In genomic region chr14:51095854-51096823, GRCh38 we compare ENCODE assay signal across 8 cellular contexts. TPM values are rescaled to one million over a fixed set of nuclear protein-coding genes. Genes with fewer than 3 reads are reported as not detected.
A peak's percentile ranks its signal among the peaks of the same experiment; 100 is the strongest.
DNase-seq lines count a peak whose midpoint lies in the region; ATAC-seq, FAIRE-seq and TF ChIP-seq lines count a peak whose summit lies in the region.

No MANE protein-coding gene starts in this region.

- H3K27me3 ChIP-seq in GM12878 (replicated peaks in 1 of 2; ENCODE audit: control insufficient read depth in 2 of 2, insufficient read depth in 2 of 2, low read length in 1 of 2) (peaks cover 16 to 20% of the 10 kb centered on the region in 2 experiments), skeletal muscle tissue (ENCODE audit: control insufficient read depth in 3 of 3, insufficient read depth in 3 of 3, low read length in 3 of 3) (peaks cover 19 to 22% (median 21%) of the 10 kb centered on the region in 3 donors)

- no peak overlapping the region for H3K27ac Mint-ChIP-seq in T-helper 1 cell treated with Interleukin-12 subunit alpha and Interleukin-12 subunit beta and Interleukin-4 antibody, amounts not matched to agents 30 μg/mL and 1 μg/mL, for 36 hours
- H3K27ac Mint-ChIP-seq in immature natural killer cell, result peak overlapping the region in 2 of 6 donors; percentile 46 to 49

- FAIRE-seq in GM12878 (lab: Jason Lieb, UNC), result no peak

- H4K20me1 ChIP-seq in GM12878 (ENCODE audit: control insufficient read depth, insufficient read depth), result no peaks in the 10 kb centered on the region

- TF ChIP-seq POLR2A in GM12878 (IDR thresholded peaks at IDR 0.05; ENCODE audit: low read depth, low read length), result no peak

- H3K4me3 Mint-ChIP-seq in T-helper 1 cell treated with Interleukin-12 subunit alpha and Interleukin-12 subunit beta and Interleukin-4 antibody, amounts not matched to agents 30 μg/mL and 1 μg/mL, for 36 hours, result peak overlapping the region; percentile 90
- peak overlapping the region; percentile 88 to 92 (median 91) for H3K4me3 Mint-ChIP-seq in immature natural killer cell

- WGBS in GM12878 (ENCODE audit: insufficient coverage, insufficient replicate concordance, low lambda C conversion rate, missing lambda C conversion rate), result 32% methylated on average over 19 of the region's 19 CpGs

- CTCF ChIA-PET in GM12878 (lab: Yijun Ruan, JAX), result no interaction called here

- H3K36me3 ChIP-seq in GM12878 (ENCODE audit: control insufficient read depth in 2 of 2, insufficient read depth in 2 of 2, low read length in 1 of 2) (no peaks in the 10 kb centered on the region), skeletal muscle tissue (ENCODE audit: control insufficient read depth in 3 of 3, insufficient read depth in 3 of 3, low read length in 3 of 3) (no peaks in the 10 kb centered on the region)

- H3K9me3 ChIP-seq in GM12878 (replicated peaks; ENCODE audit: control insufficient read depth, insufficient read depth, low read length), result no peaks in the 10 kb centered on the region
- H3K9me3 ChIP-seq in skeletal muscle tissue (ENCODE audit: control insufficient read depth in 3 of 3, low read length in 3 of 3), result no peaks in the 10 kb centered on the region

- intact Hi-C loops in GM12878 (cut with micrococcal nuclease; ENCODE audit: unreplicated experiment), result no loop called here

- SMC1A ChIA-PET in GM12878 (lab: Charles Lee; ENCODE audit: uncharacterized antibody, unreplicated experiment), result no interaction called here

- H3K27ac ChIP-seq in GM12878 (ENCODE audit: control insufficient read depth, insufficient read depth), result no peak overlapping the region
- H3K27ac ChIP-seq in skeletal muscle tissue (ENCODE audit: low read depth, low read length), result peak overlapping the region; percentile 23

- no peaks in the 10 kb centered on the region for H3K36me3 Mint-ChIP-seq in T-helper 1 cell treated with Interleukin-12 subunit alpha and Interleukin-12 subunit beta and Interleukin-4 antibody, amounts not matched to agents 30 μg/mL and 1 μg/mL, for 36 hours (ENCODE audit: low read depth)
- H3K36me3 Mint-ChIP-seq in immature natural killer cell, result no peaks in the 10 kb centered on the region

- no peak for TF ChIP-seq EP300 in GM12878 (IDR thresholded peaks at IDR 0.05; ENCODE audit: borderline replicate concordance in 1 of 2, control insufficient read depth in 1 of 2, low read depth in 2 of 2, low read length in 2 of 2)

- H3K4me1 Mint-ChIP-seq in T-helper 1 cell treated with Interleukin-12 subunit alpha and Interleukin-12 subunit beta and Interleukin-4 antibody, amounts not matched to agents 30 μg/mL and 1 μg/mL, for 36 hours (ENCODE audit: low read depth), result peaks cover 16% of the 10 kb centered on the region
- H3K4me1 Mint-ChIP-seq in immature natural killer cell, result peaks cover 20 to 22% of the 10 kb centered on the region in 2 donors

- peak overlapping the region; percentile 99 for H3K4me2 ChIP-seq in GM12878 (ENCODE audit: control insufficient read depth, insufficient read depth)

- no peak for TF ChIP-seq RAD21 in GM12878 (IDR thresholded peaks at IDR 0.05; ENCODE audit: insufficient read depth, low read depth, low read length)

- peak overlapping the region; percentile 67 for H3K4me3 ChIP-seq in GM12878
- H3K4me3 ChIP-seq in skeletal muscle tissue (ENCODE audit: low read length in 3 of 3), result peak overlapping the region; percentile 74 to 75 (median 75)

- no peak for DNase-seq in T-helper 1 cell
- peak; percentile 92 for DNase-seq in NCI-H69 (lab: John Stamatoyannopoulos, UW)
- DNase-seq in GM12878 (ENCODE audit: low read depth, low spot score), result no peak
- DNase-seq in immature natural killer cell, result no peak

- H3K9me3 Mint-ChIP-seq in T-helper 1 cell treated with Interleukin-12 subunit alpha and Interleukin-12 subunit beta and Interleukin-4 antibody, amounts not matched to agents 30 μg/mL and 1 μg/mL, for 36 hours, result no peaks in the 10 kb centered on the region
- no peaks in the 10 kb centered on the region for H3K9me3 Mint-ChIP-seq in immature natural killer cell

- RAD21 ChIA-PET in GM12878 (lab: Charles Lee; ENCODE audit: unreplicated experiment), result no interaction called here

- H3K4me1 ChIP-seq in GM12878 (ENCODE audit: control insufficient read depth, insufficient read depth, low read length) (peaks cover 16% of the 10 kb centered on the region), skeletal muscle tissue (ENCODE audit: control insufficient read depth in 3 of 3, insufficient read depth in 3 of 3, low read length in 3 of 3) (peaks cover 22 to 26% (median 23%) of the 10 kb centered on the region in 3 donors)

- no TSS peak for BruUV-seq in GM12878 (replicated peaks; lab: Mats Ljungman, UMichigan)

- ATAC-seq in GM12878, result no peak; the same call in 2 of the 3 replicates
- ATAC-seq in HG02642 (IDR thresholded peaks at IDR 0.05; ENCODE audit: poor library complexity, unreplicated experiment), result no peak
- ATAC-seq in HG03520 (IDR thresholded peaks at IDR 0.05; ENCODE audit: unreplicated experiment), result no peak

- POLR2A ChIA-PET in GM12878 (lab: Charles Lee), result no interaction called here

- peak overlapping the region; percentile 93 for H2AFZ ChIP-seq in GM12878 (ENCODE audit: control insufficient read depth, low read depth, low read length)

- TF ChIP-seq CTCF in GM12878 (IDR thresholded peaks at IDR 0.05 in 2 of 3, conservative IDR thresholded peaks at IDR 0.05 in 1 of 3; ENCODE audit: control insufficient read depth in 2 of 3, extremely low read depth in 1 of 3, insufficient read depth in 1 of 3, low read depth in 3 of 3, low read length in 3 of 3), result no peak

- peaks cover 75% of the 10 kb centered on the region for H3K27me3 Mint-ChIP-seq in T-helper 1 cell treated with Interleukin-12 subunit alpha and Interleukin-12 subunit beta and Interleukin-4 antibody, amounts not matched to agents 30 μg/mL and 1 μg/mL, for 36 hours (ENCODE audit: low read depth)
- H3K27me3 Mint-ChIP-seq in immature natural killer cell (ENCODE audit: low read depth in 3 of 3), result peaks cover 4 to 28% (median 27%) of the 10 kb centered on the region in 3 donors

- in situ Hi-C loops in GM12878 (cut with MboI), result no loop called here

- peak overlapping the region; percentile 34 for H3K9ac ChIP-seq in GM12878 (ENCODE audit: control insufficient read depth, insufficient read depth, low read length)
- H3K9ac ChIP-seq in skeletal muscle tissue (ENCODE audit: low read depth in 1 of 3, low read length in 3 of 3), result peak overlapping the region; percentile 61 to 76 (median 69)

- H3K79me2 ChIP-seq in GM12878 (ENCODE audit: control insufficient read depth, insufficient read depth, low read length), result no peaks in the 10 kb centered on the region

TF ChIP-seq in GM12878, 131 proteins besides CTCF, POLR2A, EP300 and RAD21 (continues in another document):
- TF ChIP-seq ETV6 (conservative IDR thresholded peaks at IDR 0.05 in 1 of 2, IDR thresholded peaks at IDR 0.05 in 1 of 2; ENCODE audit: borderline replicate concordance in 1 of 2, low read depth in 1 of 2), result no peak
- no peak for TF ChIP-seq SUPT20H (IDR thresholded peaks at IDR 0.05; ENCODE audit: borderline replicate concordance, control insufficient read depth, low read depth, low read length)
- TF ChIP-seq KLF5 (IDR thresholded peaks at IDR 0.05; ENCODE audit: partially characterized antibody), result no peak
- no peak for TF ChIP-seq YY1 (IDR thresholded peaks at IDR 0.05; ENCODE audit: low read depth, low read length)
- TF ChIP-seq TAF1 (IDR thresholded peaks at IDR 0.05; ENCODE audit: borderline replicate concordance, low read depth, low read length), result no peak
- TF ChIP-seq SIX5 (IDR thresholded peaks at IDR 0.05; ENCODE audit: low read depth, low read length, severe bottlenecking), result no peak
- TF ChIP-seq MTA2 (IDR thresholded peaks at IDR 0.05; ENCODE audit: low read depth), result no peak
- TF ChIP-seq JUNB (IDR thresholded peaks at IDR 0.05), result no peak
- no peak for TF ChIP-seq IKZF1 (conservative IDR thresholded peaks at IDR 0.05)
- no peak for TF ChIP-seq RELA (IDR thresholded peaks at IDR 0.05; ENCODE audit: borderline replicate concordance, partially characterized antibody)
- no peak for TF ChIP-seq NRF1 (conservative IDR thresholded peaks at IDR 0.05; ENCODE audit: low read depth, low read length)
- TF ChIP-seq MEF2A (IDR thresholded peaks at IDR 0.05; ENCODE audit: insufficient read depth, low read depth, low read length), result no peak
- TF ChIP-seq ZNF207 (IDR thresholded peaks at IDR 0.05; ENCODE audit: borderline replicate concordance), result no peak
- TF ChIP-seq MEF2B (IDR thresholded peaks at IDR 0.05; ENCODE audit: partially characterized antibody, poor library complexity, severe bottlenecking), result no peak
- no peak for TF ChIP-seq USF2 (IDR thresholded peaks at IDR 0.05; ENCODE audit: borderline replicate concordance, low read depth, low read length)

RNA-seq across cellular contexts. Expression of gene TRIM9, which starts 1.2 kb away (rescaled TPM):
- total RNA-seq in GM12878 (2013; cell fraction: nucleolus; rRNA removed), result 1.2 and 2.0 TPM in 2 replicates
- total RNA-seq in GM12878 (2014; rRNA removed) (0.11 and 0.22 TPM in 2 replicates), GM12878 (2014; rRNA removed; fragmentation: Illumina TruSeq; extraction: Trizol) (0.09 TPM in 2 replicates), GM12878 (2021) (0.18 and 0.19 TPM in 2 replicates), skeletal muscle tissue (1.0 TPM)
- 0.04 TPM for polyA plus RNA-seq in GM12878 (2011; ENCODE audit: low read depth)
- polyA plus RNA-seq in GM12878 (2011; rRNA removed) (0.12 and 0.26 TPM in 2 replicates), GM12878 (2014; fragmentation: Illumina TruSeq; extraction: Trizol) (0.03 and 0.10 TPM in 2 replicates), GM12878 (2014; fragmentation: Nextera tagmentation; extraction: Ambion mirVana) (under 1 TPM in 1 of 2 experiments, not detected in 1; 0.04 TPM), GM12878 (2014; rRNA removed) (0.12 and 0.20 TPM in 2 replicates), GM12878 (2016; fragmentation: Nextera tagmentation; extraction: Ambion mirVana) (under 1 TPM in 1 of 2 experiments, not detected in 1; 0.05 TPM), immature natural killer cell (under 1 TPM in 1 of 3 donors, not detected in 2; 0.17 TPM)
- 0.12 and 0.13 TPM in 2 replicates for polyA plus RNA-seq in GM12878 (2011; cell fraction: cytosol; rRNA removed)
- 0.69 and 0.70 TPM in 2 replicates for polyA plus RNA-seq in GM12878 (2011; cell fraction: nucleus; rRNA removed)
- 0.07 and 0.13 TPM in 2 replicates for polyA plus RNA-seq in GM12878 (2012)
- polyA minus RNA-seq in GM12878 (2011; rRNA and poly(A)+ RNA removed), result 0.15 and 0.29 TPM in 2 replicates
- not detected in 2 replicates for polyA minus RNA-seq in GM12878 (2011; cell fraction: cytosol; rRNA and poly(A)+ RNA removed)
- 0.48 and 0.73 TPM in 2 replicates for polyA minus RNA-seq in GM12878 (2011; cell fraction: nucleus; rRNA and poly(A)+ RNA removed)
